ENCODE assay signal across 25 cellular contexts in genomic region chr16:2276501-2277195, GRCh38.
"Had no signal": no experiment of that assay in that cellular context is flagged by ENCODE, and none has a peak within 500 bp of the region (broad histone marks: within the 10 kb centered on the region; RNA-seq: fewer than 3 reads in every experiment).

No MANE protein-coding gene starts in this region.

- H3K27me3 Mint-ChIP-seq: activated T-helper 17 cell treated with anti-CD3 and anti-CD28 coated beads, Interleukin-2, amount 50 U/mL, for 72 hours had no signal

- H3K9me3 Mint-ChIP-seq: activated T-helper 17 cell treated with anti-CD3 and anti-CD28 coated beads, Interleukin-2, amount 50 U/mL, for 72 hours; nephron progenitor cell; T-helper 2 cell treated with Interferon-gamma antibody and Interleukin-4, amounts not matched to agents 5 μg/mL and 100 μg/mL, for 36 hours had no signal

- H3K27ac Mint-ChIP-seq: activated T-helper 17 cell treated with anti-CD3 and anti-CD28 coated beads, Interleukin-2, amount 50 U/mL, for 72 hours; nephron progenitor cell; T-helper 2 cell treated with Interferon-gamma antibody and Interleukin-4, amounts not matched to agents 5 μg/mL and 100 μg/mL, for 36 hours had no signal

- H3K4me3 Mint-ChIP-seq: activated T-helper 17 cell treated with anti-CD3 and anti-CD28 coated beads, Interleukin-2, amount 50 U/mL, for 72 hours; T-helper 2 cell treated with Interferon-gamma antibody and Interleukin-4, amounts not matched to agents 5 μg/mL and 100 μg/mL, for 36 hours had no signal

- FAIRE-seq: urothelium cell line had no signal

- ATAC-seq: activated T-helper 17 cell treated with anti-CD3 and anti-CD28 coated beads, Interleukin-2, amount 50 U/mL, for 72 hours; foreskin keratinocyte; left lobe of liver; mucosa of descending colon had no signal

- H3K4me1 Mint-ChIP-seq: activated T-helper 17 cell treated with anti-CD3 and anti-CD28 coated beads, Interleukin-2, amount 50 U/mL, for 72 hours had no signal

- H3K9ac ChIP-seq: parathyroid adenoma had no signal

- H3K36me3 ChIP-seq: transverse colon had no signal

- DNase-seq: activated CD4-positive, alpha-beta T cell treated with anti-CD3 and anti-CD28 coated beads for 4 hours; activated CD4-positive, alpha-beta T cell treated with anti-CD3 and anti-CD28 coated beads, Interleukin-2, amount 50 U/mL, for 48 hours; activated CD8-positive, alpha-beta memory T cell treated with anti-CD3 and anti-CD28 coated beads for 24 hours; activated gamma-delta T cell treated with Interleukin-2 at 50 U/mL for 16 hours; activated naive CD4-positive, alpha-beta T cell treated with anti-CD3 and anti-CD28 coated beads, Interleukin-2, amount 50 U/mL, for 16 hours; amniotic stem cell; caudate nucleus; foreskin keratinocyte; mesendoderm; mucosa of descending colon; nephron progenitor cell; nucleus accumbens; psoas muscle; spleen; stimulated activated naive CD4-positive, alpha-beta T cell; T-helper 1 cell; testis; transverse colon had no signal

- H3K79me2 ChIP-seq: parathyroid adenoma had no signal

- H3K27me3 ChIP-seq: heart left ventricle, spleen, testis, transverse colon had no signal

- H2AFZ ChIP-seq: parathyroid adenoma had no signal

- H3K9me3 ChIP-seq: heart left ventricle, mucosa of descending colon, psoas muscle, spleen, testis, transverse colon had no signal

- H3K4me1 ChIP-seq: foreskin keratinocyte, parathyroid adenoma, testis, transverse colon had no signal

- H3K27ac ChIP-seq: foreskin keratinocyte, heart left ventricle, parathyroid adenoma, psoas muscle, spleen, testis, transverse colon had no signal

- H3K4me3 ChIP-seq: heart left ventricle, lung, mucosa of descending colon, psoas muscle, spleen, testis, transverse colon had no signal
